In genomic region chr11:34224434-34224966, GRCh38 we compare ENCODE assay signal across 2 cellular contexts.
A peak's percentile ranks its signal among the peaks of the same experiment; 100 is the strongest.
TF ChIP-seq lines count a peak whose summit lies in the region.

No MANE protein-coding gene starts in this region.

TF ChIP-seq in HepG2, 621 proteins besides CTCF, POLR2A, EP300 and RAD21 (continued from another document and continues in another):
- TF ChIP-seq ZMYM3 (CRISPR knock-in tag; IDR thresholded peaks at IDR 0.05): peak; percentile 62; the same call in 1 of the 2 replicates
- TF ChIP-seq KDM4B (CRISPR knock-in tag; IDR thresholded peaks at IDR 0.05): no peak
- no peak for TF ChIP-seq ETS1 (CRISPR knock-in tag; IDR thresholded peaks at IDR 0.05)
- TF ChIP-seq TMF1 (CRISPR knock-in tag; IDR thresholded peaks at IDR 0.05; ENCODE audit: low read depth): no peak
- TF ChIP-seq KDM1A (CRISPR knock-in tag; IDR thresholded peaks at IDR 0.05): 0 out of 2 replicates have a peak, but pooled peaks have one; percentile 53
- no peak for TF ChIP-seq RNF219 (CRISPR knock-in tag; IDR thresholded peaks at IDR 0.05)
- peak; percentile 94 for TF ChIP-seq ZNF629 (CRISPR knock-in tag; conservative IDR thresholded peaks at IDR 0.05)
- no peak for TF ChIP-seq SRSF9 (IDR thresholded peaks at IDR 0.05; ENCODE audit: borderline replicate concordance, insufficient read depth, low read depth, low read length, poor library complexity, severe bottlenecking)
- TF ChIP-seq AGO1 (IDR thresholded peaks at IDR 0.05; ENCODE audit: low read depth, low read length, poor library complexity, severe bottlenecking): no peak
- TF ChIP-seq GABPB1 (CRISPR knock-in tag; IDR thresholded peaks at IDR 0.05): no peak
- no peak for TF ChIP-seq ZNF333 (CRISPR knock-in tag; IDR thresholded peaks at IDR 0.05; ENCODE audit: borderline replicate concordance)
- TF ChIP-seq NCOA1 (CRISPR knock-in tag; IDR thresholded peaks at IDR 0.05): no peak
- no peak for TF ChIP-seq NPAS2 (CRISPR knock-in tag; IDR thresholded peaks at IDR 0.05; ENCODE audit: borderline replicate concordance)
- TF ChIP-seq SRY (CRISPR knock-in tag; IDR thresholded peaks at IDR 0.05): no peak
- TF ChIP-seq ZNF570 (CRISPR knock-in tag; IDR thresholded peaks at IDR 0.05; ENCODE audit: borderline replicate concordance): no peak
- TF ChIP-seq MAX (IDR thresholded peaks at IDR 0.05): 0 out of 2 replicates have a peak, but pooled peaks have one; percentile 34
- TF ChIP-seq HNF1A (IDR thresholded peaks at IDR 0.05; ENCODE audit: low read depth): no peak
- TF ChIP-seq HNF1A (CRISPR knock-in tag; IDR thresholded peaks at IDR 0.05; ENCODE audit: borderline replicate concordance): peak; percentile 27; the same call in 1 of the 2 replicates
- TF ChIP-seq GATA4 (IDR thresholded peaks at IDR 0.05; ENCODE audit: borderline replicate concordance, low read depth): no peak
- no peak for TF ChIP-seq ZNF878 (CRISPR knock-in tag; IDR thresholded peaks at IDR 0.05)
- peak; percentile 32 for TF ChIP-seq HNF4A (CRISPR knock-in tag; IDR thresholded peaks at IDR 0.05)
- peak; percentile 39 for TF ChIP-seq RBM22 (optimal IDR thresholded peaks at IDR 0.05; ENCODE audit: low read length)
- no peak for TF ChIP-seq ZNF253 (CRISPR knock-in tag; IDR thresholded peaks at IDR 0.05; ENCODE audit: borderline replicate concordance)
- peak; percentile 15; the same call in 1 of the 2 replicates for TF ChIP-seq TBX2 (CRISPR knock-in tag; IDR thresholded peaks at IDR 0.05; ENCODE audit: borderline replicate concordance)

TF ChIP-seq in GM23338, 12 proteins besides CTCF, POLR2A, EP300 and RAD21 (continued from another document):
- TF ChIP-seq REST (IDR thresholded peaks at IDR 0.05; ENCODE audit: unreplicated experiment): no peak
- TF ChIP-seq ZNF462 (CRISPR knock-in tag; IDR thresholded peaks at IDR 0.05): no peak
- no peak for TF ChIP-seq JUNB (IDR thresholded peaks at IDR 0.05; ENCODE audit: unreplicated experiment)
